12 cellular contexts compared by ENCODE assay signal in the genomic region with DNA sequence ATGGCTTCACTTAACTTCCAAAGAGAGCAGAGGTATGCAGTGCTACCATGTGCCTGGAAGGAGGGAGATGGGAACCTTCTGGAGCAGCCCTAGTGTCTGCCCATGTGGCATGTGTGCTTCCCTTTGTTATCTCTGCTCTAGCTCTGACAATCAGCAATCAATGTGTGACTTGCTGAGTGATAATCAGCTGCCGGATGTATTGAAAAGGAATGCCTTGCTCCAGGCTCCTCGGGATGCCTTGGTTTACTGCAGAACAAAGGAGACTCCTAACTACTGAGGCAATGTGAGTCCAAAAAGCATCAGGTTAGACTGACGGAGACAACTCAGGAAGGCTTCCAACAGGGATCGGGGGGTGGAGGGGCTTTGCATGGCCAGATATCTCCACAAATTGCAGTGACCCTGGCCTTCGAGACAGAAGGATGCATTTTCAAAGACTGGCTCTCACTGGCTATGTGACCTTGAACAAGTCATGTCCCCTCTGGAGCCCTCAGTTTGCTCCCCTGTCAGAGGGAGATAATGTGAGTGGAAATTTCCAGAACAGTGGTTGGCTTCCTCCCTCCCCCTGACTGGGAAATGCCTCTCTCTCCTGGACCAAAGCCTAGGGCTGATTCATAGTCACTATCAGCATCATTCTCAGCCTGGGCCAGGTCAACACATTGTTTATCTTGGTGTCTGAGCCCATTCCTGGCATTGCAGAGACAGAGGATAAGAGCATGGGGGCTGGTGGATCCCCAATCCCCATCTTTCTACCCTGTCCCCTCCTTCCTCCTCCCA. TPM values are rescaled to one million over a fixed set of nuclear protein-coding genes. Genes with fewer than 3 reads are reported as not detected.
DNase-seq lines count a peak whose midpoint lies in the region; ATAC-seq and TF ChIP-seq lines count a peak whose summit lies in the region.
"Had no signal": no experiment of that assay in that cellular context is flagged by ENCODE, and none has a peak within 500 bp of the region (broad histone marks: within the 10 kb centered on the region; RNA-seq: fewer than 3 reads in every experiment).

No MANE protein-coding gene starts in this region.

- TF ChIP-seq POLR2A in body of pancreas (IDR thresholded peaks at IDR 0.05) = no peak

- H3K36me3 ChIP-seq in body of pancreas (replicated peaks in 1 of 2; ENCODE audit: insufficient read depth in 1 of 2, low read depth in 2 of 2) = no peaks in the 10 kb centered on the region
- no peaks in the 10 kb centered on the region for H3K36me3 ChIP-seq in left ventricle myocardium inferior
- H3K36me3 ChIP-seq: thyroid gland had no signal

- intact Hi-C loops in body of pancreas (cut with DNase I) (no loop called here), left ventricle myocardium inferior (cut with micrococcal nuclease) (no loop called here)

- 50 to 52% methylated on average over 5 of the region's 5 CpGs for WGBS in body of pancreas, 2 donors

- H3K4me1 ChIP-seq in body of pancreas (no peaks in the 10 kb centered on the region), left ventricle myocardium inferior (peaks cover 18% of the 10 kb centered on the region)

- H3K9me3 ChIP-seq in body of pancreas = peaks cover 0 to 4% (median 0%) of the 10 kb centered on the region in 3 donors
- H3K9me3 ChIP-seq in left ventricle myocardium inferior (replicated peaks) = peaks cover 7% of the 10 kb centered on the region
- H3K9me3 ChIP-seq: thyroid gland had no signal

- ATAC-seq in body of pancreas = peak; percentile 73
- ATAC-seq in GM18873 (IDR thresholded peaks at IDR 0.05; ENCODE audit: low FRiP score, unreplicated experiment) = no peak
- ATAC-seq: T-helper 17 cell had no signal

- peak; percentile 76 for DNase-seq in ELR (ENCODE audit: low read depth)
- peak in 2 of 4 donors; percentile 44 to 54 for DNase-seq in body of pancreas
- DNase-seq in left ventricle myocardium inferior = no peak
- DNase-seq in retinal pigment epithelial cell (ENCODE audit: low read depth) = peak; percentile 71
- DNase-seq in NCI-H526 (lab: John Stamatoyannopoulos, UW) = no peak
- DNase-seq in NCI-H1694 treated with DMSO at 0.1 percent for 48 hours (lab: John Stamatoyannopoulos, UW) = no peak
- no peak for DNase-seq in RWPE1 (ENCODE audit: low spot score)
- DNase-seq: activated naive CD4-positive, alpha-beta T cell; hippocampal formation; T-helper 17 cell had no signal

- TF ChIP-seq CTCF in body of pancreas (IDR thresholded peaks at IDR 0.05) (no peak), left ventricle myocardium inferior (IDR thresholded peaks at IDR 0.05; ENCODE audit: borderline replicate concordance) (no peak), retinal pigment epithelial cell (conservative IDR thresholded peaks at IDR 0.05; ENCODE audit: low read depth, low read length) (no peak), RWPE1 (conservative IDR thresholded peaks at IDR 0.05; ENCODE audit: low read depth) (no peak)

- H3K27ac ChIP-seq in body of pancreas (no peak overlapping the region), left ventricle myocardium inferior (replicated peaks) (peak overlapping the region; percentile 45), RWPE1 (no peak overlapping the region)

- no peak overlapping the region for H3K4me3 ChIP-seq in body of pancreas
- H3K4me3 ChIP-seq in left ventricle myocardium inferior = no peak overlapping the region
- H3K4me3 ChIP-seq in retinal pigment epithelial cell (ENCODE audit: low read length) = no peak overlapping the region
- H3K4me3 ChIP-seq: thyroid gland had no signal

- POLR2A ChIA-PET in RWPE1 (lab: Yijun Ruan, JAX; ENCODE audit: low non-redundant PET) = no interaction called here

- CTCF ChIA-PET in RWPE1 (lab: Yijun Ruan, JAX) = no interaction called here

- no peaks in the 10 kb centered on the region for H3K27me3 ChIP-seq in body of pancreas
- no peaks in the 10 kb centered on the region for H3K27me3 ChIP-seq in left ventricle myocardium inferior (ENCODE audit: low read depth)
- H3K27me3 ChIP-seq: thyroid gland had no signal

RNA-seq across cellular contexts. Expression of a gene that starts 35.8 kb away (rescaled TPM):
- total RNA-seq in body of pancreas = 1 to 10 TPM; 1.0 to 4.0 TPM
- 5.0 TPM for total RNA-seq in left ventricle myocardium inferior
- total RNA-seq: T-helper 17 cell had no signal

Comparison
In these comparisons a context has a peak if more than half of its experiments do, and no peak if none do; other contexts are left out.
1. DNase-seq: peak in ELR (single experiment) and retinal pigment epithelial cell (single experiment); none in left ventricle myocardium inferior (single experiment), NCI-H526 (0 of 2), NCI-H1694 treated with DMSO at 0.1 percent for 48 hours (single experiment) and RWPE1 (single experiment).